In the genomic region with DNA sequence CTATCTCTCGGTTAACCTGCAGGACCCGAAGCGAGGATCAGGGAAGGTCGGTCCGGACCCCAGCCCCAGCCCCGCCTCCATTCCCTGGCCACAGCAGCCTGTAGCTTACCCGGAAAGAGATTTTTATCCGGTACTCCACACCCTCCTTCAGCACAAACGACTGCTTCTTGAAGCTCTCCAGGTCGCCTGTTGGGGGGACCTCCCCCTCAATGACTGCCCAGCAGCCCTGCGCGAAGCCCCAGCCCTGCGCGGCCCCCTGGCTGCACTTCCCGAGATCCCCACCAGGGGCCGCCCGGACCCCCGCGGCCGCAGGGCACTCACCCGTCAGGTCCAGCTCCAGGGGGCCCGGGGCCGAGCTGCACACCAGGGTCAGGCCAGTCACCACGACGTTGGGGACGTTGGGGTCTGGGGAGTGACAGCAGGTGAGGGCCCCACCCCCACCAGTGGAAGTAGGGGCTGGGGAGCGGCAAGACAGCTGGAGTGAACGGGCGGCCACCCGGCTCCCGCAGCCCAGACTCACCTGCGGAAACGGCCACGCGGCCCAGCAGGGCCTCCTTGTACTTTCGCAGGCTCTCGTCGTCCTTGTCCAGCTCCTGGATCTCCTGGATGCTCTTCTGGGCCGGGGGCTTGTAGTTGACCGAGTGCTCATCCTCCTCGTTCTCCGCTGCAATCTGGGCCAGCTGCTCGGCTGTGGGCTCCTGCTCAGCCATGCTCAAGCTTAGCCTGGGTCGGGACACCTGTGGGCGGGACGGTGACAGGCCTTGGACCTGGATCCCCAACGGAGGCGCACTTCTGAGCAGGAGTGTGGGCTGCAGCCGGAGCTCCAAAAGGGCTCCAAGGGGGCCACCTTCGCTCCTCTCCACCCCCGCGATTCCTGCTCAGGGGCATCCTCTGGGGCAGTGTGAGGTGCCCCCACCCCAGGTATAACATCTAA, we compare ENCODE assay signal across 1 cellular context.
TF ChIP-seq lines count a peak whose summit lies in the region.

No MANE protein-coding gene starts in this region.

TF ChIP-seq in HepG2, 621 proteins besides CTCF, POLR2A, EP300 and RAD21 (continued from another document and continues in another):
- TF ChIP-seq, protein P1, sequence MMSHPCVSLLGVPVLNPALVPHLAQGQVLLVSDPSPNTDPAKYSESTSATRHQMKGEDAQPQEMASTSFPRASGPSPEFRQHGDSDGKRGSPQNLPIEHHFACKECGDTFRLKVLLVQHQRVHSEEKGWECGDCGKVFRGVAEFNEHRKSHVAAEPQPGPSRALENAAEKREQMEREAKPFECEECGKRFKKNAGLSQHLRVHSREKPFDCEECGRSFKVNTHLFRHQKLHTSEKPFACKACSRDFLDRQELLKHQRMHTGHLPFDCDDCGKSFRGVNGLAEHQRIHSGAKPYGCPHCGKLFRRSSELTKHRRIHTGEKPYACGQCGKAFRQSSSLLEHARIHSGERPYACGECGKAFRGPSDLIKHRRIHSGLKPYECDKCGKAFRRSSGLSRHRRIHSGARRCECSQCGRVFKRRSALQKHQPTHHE (CRISPR knock-in tag; IDR thresholded peaks at IDR 0.05; ENCODE audit: borderline replicate concordance) = 0 out of 2 replicates have a peak, but pooled peaks have one; percentile 37
- TF ChIP-seq, protein P2, sequence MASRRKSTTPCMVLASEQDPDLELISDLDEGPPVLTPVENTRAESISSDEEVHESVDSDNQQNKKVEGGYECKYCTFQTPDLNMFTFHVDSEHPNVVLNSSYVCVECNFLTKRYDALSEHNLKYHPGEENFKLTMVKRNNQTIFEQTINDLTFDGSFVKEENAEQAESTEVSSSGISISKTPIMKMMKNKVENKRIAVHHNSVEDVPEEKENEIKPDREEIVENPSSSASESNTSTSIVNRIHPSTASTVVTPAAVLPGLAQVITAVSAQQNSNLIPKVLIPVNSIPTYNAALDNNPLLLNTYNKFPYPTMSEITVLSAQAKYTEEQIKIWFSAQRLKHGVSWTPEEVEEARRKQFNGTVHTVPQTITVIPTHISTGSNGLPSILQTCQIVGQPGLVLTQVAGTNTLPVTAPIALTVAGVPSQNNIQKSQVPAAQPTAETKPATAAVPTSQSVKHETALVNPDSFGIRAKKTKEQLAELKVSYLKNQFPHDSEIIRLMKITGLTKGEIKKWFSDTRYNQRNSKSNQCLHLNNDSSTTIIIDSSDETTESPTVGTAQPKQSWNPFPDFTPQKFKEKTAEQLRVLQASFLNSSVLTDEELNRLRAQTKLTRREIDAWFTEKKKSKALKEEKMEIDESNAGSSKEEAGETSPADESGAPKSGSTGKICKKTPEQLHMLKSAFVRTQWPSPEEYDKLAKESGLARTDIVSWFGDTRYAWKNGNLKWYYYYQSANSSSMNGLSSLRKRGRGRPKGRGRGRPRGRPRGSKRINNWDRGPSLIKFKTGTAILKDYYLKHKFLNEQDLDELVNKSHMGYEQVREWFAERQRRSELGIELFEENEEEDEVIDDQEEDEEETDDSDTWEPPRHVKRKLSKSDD (CRISPR knock-in tag; IDR thresholded peaks at IDR 0.05; ENCODE audit: low read depth) = no peak
- TF ChIP-seq ZNF737 (CRISPR knock-in tag; IDR thresholded peaks at IDR 0.05; ENCODE audit: borderline replicate concordance) = no peak
- TF ChIP-seq TOPORS (CRISPR knock-in tag; IDR thresholded peaks at IDR 0.05) = peak; percentile 94
- TF ChIP-seq SKI (IDR thresholded peaks at IDR 0.05; ENCODE audit: partially characterized antibody) = no peak
- TF ChIP-seq, protein P3, sequence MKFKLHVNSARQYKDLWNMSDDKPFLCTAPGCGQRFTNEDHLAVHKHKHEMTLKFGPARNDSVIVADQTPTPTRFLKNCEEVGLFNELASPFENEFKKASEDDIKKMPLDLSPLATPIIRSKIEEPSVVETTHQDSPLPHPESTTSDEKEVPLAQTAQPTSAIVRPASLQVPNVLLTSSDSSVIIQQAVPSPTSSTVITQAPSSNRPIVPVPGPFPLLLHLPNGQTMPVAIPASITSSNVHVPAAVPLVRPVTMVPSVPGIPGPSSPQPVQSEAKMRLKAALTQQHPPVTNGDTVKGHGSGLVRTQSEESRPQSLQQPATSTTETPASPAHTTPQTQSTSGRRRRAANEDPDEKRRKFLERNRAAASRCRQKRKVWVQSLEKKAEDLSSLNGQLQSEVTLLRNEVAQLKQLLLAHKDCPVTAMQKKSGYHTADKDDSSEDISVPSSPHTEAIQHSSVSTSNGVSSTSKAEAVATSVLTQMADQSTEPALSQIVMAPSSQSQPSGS (CRISPR knock-in tag; IDR thresholded peaks at IDR 0.05) = no peak
- no peak for TF ChIP-seq ZNF674 (CRISPR knock-in tag; IDR thresholded peaks at IDR 0.05; ENCODE audit: low read depth)
- TF ChIP-seq, protein P4, sequence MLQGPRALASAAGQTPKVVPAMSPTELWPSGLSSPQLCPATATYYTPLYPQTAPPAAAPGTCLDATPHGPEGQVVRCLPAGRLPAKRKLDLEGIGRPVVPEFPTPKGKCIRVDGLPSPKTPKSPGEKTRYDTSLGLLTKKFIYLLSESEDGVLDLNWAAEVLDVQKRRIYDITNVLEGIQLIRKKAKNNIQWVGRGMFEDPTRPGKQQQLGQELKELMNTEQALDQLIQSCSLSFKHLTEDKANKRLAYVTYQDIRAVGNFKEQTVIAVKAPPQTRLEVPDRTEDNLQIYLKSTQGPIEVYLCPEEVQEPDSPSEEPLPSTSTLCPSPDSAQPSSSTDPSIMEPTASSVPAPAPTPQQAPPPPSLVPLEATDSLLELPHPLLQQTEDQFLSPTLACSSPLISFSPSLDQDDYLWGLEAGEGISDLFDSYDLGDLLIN (CRISPR knock-in tag; IDR thresholded peaks at IDR 0.05; ENCODE audit: borderline replicate concordance) = peak; percentile 85; the same call in 1 of the 2 replicates
- no peak for TF ChIP-seq KLF13 (CRISPR knock-in tag; IDR thresholded peaks at IDR 0.05)
- no peak for TF ChIP-seq CCAR2 (optimal IDR thresholded peaks at IDR 0.05; ENCODE audit: low read depth, low read length)
- no peak for TF ChIP-seq ZNF713 (CRISPR knock-in tag; IDR thresholded peaks at IDR 0.05)
- TF ChIP-seq MED1 (CRISPR knock-in tag; IDR thresholded peaks at IDR 0.05) = peak; percentile 55
- TF ChIP-seq, protein P5, sequence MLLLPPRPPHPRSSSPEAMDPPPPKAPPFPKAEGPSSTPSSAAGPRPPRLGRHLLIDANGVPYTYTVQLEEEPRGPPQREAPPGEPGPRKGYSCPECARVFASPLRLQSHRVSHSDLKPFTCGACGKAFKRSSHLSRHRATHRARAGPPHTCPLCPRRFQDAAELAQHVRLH (CRISPR knock-in tag; IDR thresholded peaks at IDR 0.05; ENCODE audit: borderline replicate concordance, low read depth) = peak; percentile 15; the same call in 1 of the 2 replicates
- TF ChIP-seq ZBTB38 (CRISPR knock-in tag; IDR thresholded peaks at IDR 0.05) = peak; percentile 95
- TF ChIP-seq MIXL1 (CRISPR knock-in tag; IDR thresholded peaks at IDR 0.05) = no peak
- TF ChIP-seq, protein P6, sequence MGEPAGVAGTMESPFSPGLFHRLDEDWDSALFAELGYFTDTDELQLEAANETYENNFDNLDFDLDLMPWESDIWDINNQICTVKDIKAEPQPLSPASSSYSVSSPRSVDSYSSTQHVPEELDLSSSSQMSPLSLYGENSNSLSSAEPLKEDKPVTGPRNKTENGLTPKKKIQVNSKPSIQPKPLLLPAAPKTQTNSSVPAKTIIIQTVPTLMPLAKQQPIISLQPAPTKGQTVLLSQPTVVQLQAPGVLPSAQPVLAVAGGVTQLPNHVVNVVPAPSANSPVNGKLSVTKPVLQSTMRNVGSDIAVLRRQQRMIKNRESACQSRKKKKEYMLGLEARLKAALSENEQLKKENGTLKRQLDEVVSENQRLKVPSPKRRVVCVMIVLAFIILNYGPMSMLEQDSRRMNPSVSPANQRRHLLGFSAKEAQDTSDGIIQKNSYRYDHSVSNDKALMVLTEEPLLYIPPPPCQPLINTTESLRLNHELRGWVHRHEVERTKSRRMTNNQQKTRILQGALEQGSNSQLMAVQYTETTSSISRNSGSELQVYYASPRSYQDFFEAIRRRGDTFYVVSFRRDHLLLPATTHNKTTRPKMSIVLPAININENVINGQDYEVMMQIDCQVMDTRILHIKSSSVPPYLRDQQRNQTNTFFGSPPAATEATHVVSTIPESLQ (CRISPR knock-in tag; conservative IDR thresholded peaks at IDR 0.05) = no peak
- TF ChIP-seq ZNF879 (CRISPR knock-in tag; IDR thresholded peaks at IDR 0.05) = no peak
- no peak for TF ChIP-seq ZNF34 (CRISPR knock-in tag; IDR thresholded peaks at IDR 0.05; ENCODE audit: borderline replicate concordance)
- TF ChIP-seq, protein P7, sequence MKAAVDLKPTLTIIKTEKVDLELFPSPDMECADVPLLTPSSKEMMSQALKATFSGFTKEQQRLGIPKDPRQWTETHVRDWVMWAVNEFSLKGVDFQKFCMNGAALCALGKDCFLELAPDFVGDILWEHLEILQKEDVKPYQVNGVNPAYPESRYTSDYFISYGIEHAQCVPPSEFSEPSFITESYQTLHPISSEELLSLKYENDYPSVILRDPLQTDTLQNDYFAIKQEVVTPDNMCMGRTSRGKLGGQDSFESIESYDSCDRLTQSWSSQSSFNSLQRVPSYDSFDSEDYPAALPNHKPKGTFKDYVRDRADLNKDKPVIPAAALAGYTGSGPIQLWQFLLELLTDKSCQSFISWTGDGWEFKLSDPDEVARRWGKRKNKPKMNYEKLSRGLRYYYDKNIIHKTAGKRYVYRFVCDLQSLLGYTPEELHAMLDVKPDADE (CRISPR knock-in tag; IDR thresholded peaks at IDR 0.05) = no peak; the same call in 1 of the 2 replicates
- TF ChIP-seq, protein P8, sequence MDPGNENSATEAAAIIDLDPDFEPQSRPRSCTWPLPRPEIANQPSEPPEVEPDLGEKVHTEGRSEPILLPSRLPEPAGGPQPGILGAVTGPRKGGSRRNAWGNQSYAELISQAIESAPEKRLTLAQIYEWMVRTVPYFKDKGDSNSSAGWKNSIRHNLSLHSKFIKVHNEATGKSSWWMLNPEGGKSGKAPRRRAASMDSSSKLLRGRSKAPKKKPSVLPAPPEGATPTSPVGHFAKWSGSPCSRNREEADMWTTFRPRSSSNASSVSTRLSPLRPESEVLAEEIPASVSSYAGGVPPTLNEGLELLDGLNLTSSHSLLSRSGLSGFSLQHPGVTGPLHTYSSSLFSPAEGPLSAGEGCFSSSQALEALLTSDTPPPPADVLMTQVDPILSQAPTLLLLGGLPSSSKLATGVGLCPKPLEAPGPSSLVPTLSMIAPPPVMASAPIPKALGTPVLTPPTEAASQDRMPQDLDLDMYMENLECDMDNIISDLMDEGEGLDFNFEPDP (CRISPR knock-in tag; conservative IDR thresholded peaks at IDR 0.05) = no peak
- TF ChIP-seq ZNF556 (CRISPR knock-in tag; IDR thresholded peaks at IDR 0.05; ENCODE audit: borderline replicate concordance) = no peak
- TF ChIP-seq, protein P9, sequence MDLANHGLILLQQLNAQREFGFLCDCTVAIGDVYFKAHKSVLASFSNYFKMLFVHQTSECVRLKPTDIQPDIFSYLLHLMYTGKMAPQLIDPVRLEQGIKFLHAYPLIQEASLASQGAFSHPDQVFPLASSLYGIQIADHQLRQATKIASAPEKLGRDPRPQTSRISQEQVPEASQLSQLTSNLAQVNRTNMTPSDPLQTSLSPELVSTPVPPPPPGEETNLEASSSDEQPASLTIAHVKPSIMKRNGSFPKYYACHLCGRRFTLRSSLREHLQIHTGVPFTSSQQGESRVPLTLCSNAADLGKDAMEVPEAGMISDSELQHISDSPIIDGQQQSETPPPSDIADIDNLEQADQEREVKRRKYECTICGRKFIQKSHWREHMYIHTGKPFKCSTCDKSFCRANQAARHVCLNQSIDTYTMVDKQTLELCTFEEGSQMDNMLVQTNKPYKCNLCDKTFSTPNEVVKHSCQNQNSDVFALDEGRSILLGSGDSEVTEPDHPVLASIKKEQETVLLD (CRISPR knock-in tag; IDR thresholded peaks at IDR 0.05; ENCODE audit: low read depth) = peak; percentile 71; the same call in 1 of the 2 replicates
- TF ChIP-seq U2AF2 (IDR thresholded peaks at IDR 0.05; ENCODE audit: low read depth, low read length) = no peak
- no peak for TF ChIP-seq AHR (CRISPR knock-in tag; IDR thresholded peaks at IDR 0.05)
- TF ChIP-seq, protein P10, sequence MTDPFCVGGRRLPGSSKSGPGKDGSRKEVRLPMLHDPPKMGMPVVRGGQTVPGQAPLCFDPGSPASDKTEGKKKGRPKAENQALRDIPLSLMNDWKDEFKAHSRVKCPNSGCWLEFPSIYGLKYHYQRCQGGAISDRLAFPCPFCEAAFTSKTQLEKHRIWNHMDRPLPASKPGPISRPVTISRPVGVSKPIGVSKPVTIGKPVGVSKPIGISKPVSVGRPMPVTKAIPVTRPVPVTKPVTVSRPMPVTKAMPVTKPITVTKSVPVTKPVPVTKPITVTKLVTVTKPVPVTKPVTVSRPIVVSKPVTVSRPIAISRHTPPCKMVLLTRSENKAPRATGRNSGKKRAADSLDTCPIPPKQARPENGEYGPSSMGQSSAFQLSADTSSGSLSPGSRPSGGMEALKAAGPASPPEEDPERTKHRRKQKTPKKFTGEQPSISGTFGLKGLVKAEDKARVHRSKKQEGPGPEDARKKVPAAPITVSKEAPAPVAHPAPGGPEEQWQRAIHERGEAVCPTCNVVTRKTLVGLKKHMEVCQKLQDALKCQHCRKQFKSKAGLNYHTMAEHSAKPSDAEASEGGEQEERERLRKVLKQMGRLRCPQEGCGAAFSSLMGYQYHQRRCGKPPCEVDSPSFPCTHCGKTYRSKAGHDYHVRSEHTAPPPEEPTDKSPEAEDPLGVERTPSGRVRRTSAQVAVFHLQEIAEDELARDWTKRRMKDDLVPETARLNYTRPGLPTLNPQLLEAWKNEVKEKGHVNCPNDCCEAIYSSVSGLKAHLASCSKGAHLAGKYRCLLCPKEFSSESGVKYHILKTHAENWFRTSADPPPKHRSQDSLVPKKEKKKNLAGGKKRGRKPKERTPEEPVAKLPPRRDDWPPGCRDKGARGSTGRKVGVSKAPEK (CRISPR knock-in tag; IDR thresholded peaks at IDR 0.05; ENCODE audit: borderline replicate concordance) = no peak
- TF ChIP-seq, protein P11, sequence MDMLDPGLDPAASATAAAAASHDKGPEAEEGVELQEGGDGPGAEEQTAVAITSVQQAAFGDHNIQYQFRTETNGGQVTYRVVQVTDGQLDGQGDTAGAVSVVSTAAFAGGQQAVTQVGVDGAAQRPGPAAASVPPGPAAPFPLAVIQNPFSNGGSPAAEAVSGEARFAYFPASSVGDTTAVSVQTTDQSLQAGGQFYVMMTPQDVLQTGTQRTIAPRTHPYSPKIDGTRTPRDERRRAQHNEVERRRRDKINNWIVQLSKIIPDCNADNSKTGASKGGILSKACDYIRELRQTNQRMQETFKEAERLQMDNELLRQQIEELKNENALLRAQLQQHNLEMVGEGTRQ (IDR thresholded peaks at IDR 0.05; ENCODE audit: low read depth, low read length) = no peak
- TF ChIP-seq, protein P11 (CRISPR knock-in tag; IDR thresholded peaks at IDR 0.05; ENCODE audit: borderline replicate concordance) = no peak
